20 cellular contexts compared by ENCODE assay signal in the genomic region with DNA sequence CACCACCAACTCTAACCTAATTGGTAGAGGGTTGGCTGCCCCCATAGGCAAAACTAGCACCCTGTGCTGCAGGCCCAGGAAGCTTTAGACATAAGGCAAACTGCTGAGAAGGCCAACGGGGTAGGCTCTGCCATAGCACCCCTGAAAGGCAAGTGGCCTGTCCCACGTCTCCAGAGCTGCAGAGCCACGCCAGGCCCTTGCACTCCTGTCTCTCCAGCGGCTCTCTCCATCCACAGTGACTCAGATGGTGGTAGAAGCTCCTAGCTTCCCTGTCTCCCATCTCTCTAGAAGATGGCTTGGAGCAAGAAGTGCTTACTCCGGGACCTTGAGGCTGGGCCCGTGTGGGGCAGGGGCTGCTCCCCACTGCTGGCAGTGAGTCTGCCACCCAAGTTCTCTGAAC.
"Had no signal": no experiment of that assay in that cellular context is flagged by ENCODE, and none has a peak within 500 bp of the region (broad histone marks: within the 10 kb centered on the region; RNA-seq: fewer than 3 reads in every experiment).

No MANE protein-coding gene starts in this region.

- H3K79me2 ChIP-seq: parathyroid adenoma had no signal

- H3K36me3 Mint-ChIP-seq: activated naive CD4-positive, alpha-beta T cell treated with anti-CD3 and anti-CD28 coated beads, Interleukin-2, amount 10 ng/mL, durations not matched to agents 7 days and 5 days; naive B cell; neural progenitor cell had no signal

- H3K4me1 Mint-ChIP-seq: activated naive CD4-positive, alpha-beta T cell treated with anti-CD3 and anti-CD28 coated beads, Interleukin-2, amount 10 ng/mL, durations not matched to agents 7 days and 5 days had no signal

- H3K4me1 ChIP-seq: parathyroid adenoma had no signal

- DNase-seq: activated CD4-positive, alpha-beta T cell treated with anti-CD3 and anti-CD28 coated beads for 1 hour; activated CD8-positive, alpha-beta memory T cell treated with anti-CD3 and anti-CD28 coated beads for 24 hours; activated CD8-positive, alpha-beta memory T cell treated with anti-CD3 and anti-CD28 coated beads, Interleukin-2, amount 50 U/mL, for 48 hours; activated effector memory CD4-positive, alpha-beta T cell treated with Interleukin-2 at 50 U/mL for 16 hours; activated naive CD4-positive, alpha-beta T cell treated with anti-CD3 and anti-CD28 coated beads, Interleukin-2, amount 10 ng/mL, durations not matched to agents 7 days and 5 days; activated T-cell treated with anti-CD3 and anti-CD28 coated beads, Interleukin-2, amount 50 U/mL, for 48 hours; effector CD8-positive, alpha-beta T cell; left ventricle myocardium inferior; mucosa of descending colon; naive B cell; stimulated activated CD8-positive, alpha-beta memory T cell treated with anti-CD3 and anti-CD28 coated beads, Interleukin-4, amount 100 ng/mL, for 48 hours; stimulated activated naive CD4-positive, alpha-beta T cell treated with Interleukin-2 at 50 U/mL for 16 hours; tibial artery; WERI-Rb-1 had no signal

- ATAC-seq: gastroesophageal sphincter had no signal

- H3K9ac ChIP-seq: neural progenitor cell, parathyroid adenoma had no signal

- H2AFZ ChIP-seq: neural progenitor cell, parathyroid adenoma had no signal

- H3K27ac ChIP-seq: ascending aorta, breast epithelium, neural progenitor cell, parathyroid adenoma, WERI-Rb-1 had no signal

- H3K4me2 ChIP-seq: neural progenitor cell had no signal

- H3K36me3 ChIP-seq: ascending aorta, breast epithelium, gastroesophageal sphincter, heart left ventricle, left ventricle myocardium inferior, neural progenitor cell, tibial artery, WERI-Rb-1 had no signal

- H3K4me3 Mint-ChIP-seq: activated naive CD4-positive, alpha-beta T cell treated with anti-CD3 and anti-CD28 coated beads, Interleukin-2, amount 10 ng/mL, durations not matched to agents 7 days and 5 days; naive B cell; neural progenitor cell had no signal

- H3K9me3 Mint-ChIP-seq: activated naive CD4-positive, alpha-beta T cell treated with anti-CD3 and anti-CD28 coated beads, Interleukin-2, amount 10 ng/mL, durations not matched to agents 7 days and 5 days; naive B cell; neural progenitor cell had no signal

- H3K27me3 ChIP-seq: ascending aorta, breast epithelium, gastroesophageal sphincter, heart left ventricle, neural progenitor cell, tibial artery had no signal

- H3K9me3 ChIP-seq: ascending aorta, breast epithelium, gastroesophageal sphincter, heart left ventricle, left ventricle myocardium inferior, mucosa of descending colon, tibial artery had no signal

- H3K27ac Mint-ChIP-seq: activated naive CD4-positive, alpha-beta T cell treated with anti-CD3 and anti-CD28 coated beads, Interleukin-2, amount 10 ng/mL, durations not matched to agents 7 days and 5 days; naive B cell had no signal

- H3K4me3 ChIP-seq: ascending aorta, breast epithelium, gastroesophageal sphincter, heart left ventricle, left ventricle myocardium inferior, mucosa of descending colon, neural progenitor cell, tibial artery had no signal
